ENCODE assay signal across 1 cellular context in the genomic region with DNA sequence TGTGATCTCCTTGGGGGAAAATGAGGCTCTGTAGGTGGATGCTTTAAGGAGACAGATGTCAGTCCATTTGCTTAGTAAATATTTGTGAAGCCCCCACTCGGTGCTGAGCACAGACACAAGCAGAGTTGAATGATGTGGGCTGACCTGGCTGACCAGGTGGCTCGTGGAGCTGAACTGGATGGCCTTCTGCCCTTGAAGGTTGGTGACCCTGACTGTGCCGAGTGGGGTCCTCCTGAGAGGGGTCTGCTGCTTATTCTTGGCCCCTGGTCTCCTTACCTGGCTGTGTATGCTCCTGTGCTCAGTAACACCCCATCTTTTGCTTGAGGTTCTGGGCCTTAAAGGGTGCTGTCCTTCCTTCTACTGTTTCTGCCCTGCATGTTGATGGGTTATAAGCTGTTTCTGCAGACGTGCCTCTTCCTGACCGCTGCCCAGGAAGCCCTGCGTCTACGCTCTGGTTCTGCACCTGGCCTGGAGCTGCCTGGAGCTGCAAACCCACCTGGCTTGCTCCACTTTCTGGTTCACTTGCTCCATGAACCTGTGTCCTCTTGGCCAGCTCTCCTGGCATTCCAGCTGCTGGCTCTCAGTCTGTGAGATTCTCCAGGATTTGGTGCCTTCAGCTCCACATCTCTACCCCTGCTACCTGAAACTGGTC.
TF ChIP-seq lines count a peak whose summit lies in the region.

No MANE protein-coding gene starts in this region.

TF ChIP-seq in H1, 55 proteins besides CTCF, POLR2A, EP300 and RAD21:
- no peak for TF ChIP-seq RNF2 (IDR thresholded peaks at IDR 0.05; ENCODE audit: borderline replicate concordance, low read depth, low read length, missing control alignments, poor library complexity, severe bottlenecking)
- TF ChIP-seq ZNF274 (IDR thresholded peaks at IDR 0.05; ENCODE audit: borderline replicate concordance, extremely low read depth, low read length), result no peak
- TF ChIP-seq, protein P1, sequence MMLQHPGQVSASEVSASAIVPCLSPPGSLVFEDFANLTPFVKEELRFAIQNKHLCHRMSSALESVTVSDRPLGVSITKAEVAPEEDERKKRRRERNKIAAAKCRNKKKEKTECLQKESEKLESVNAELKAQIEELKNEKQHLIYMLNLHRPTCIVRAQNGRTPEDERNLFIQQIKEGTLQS (IDR thresholded peaks at IDR 0.05; ENCODE audit: insufficient read depth, low read depth, low read length), result no peak
- no peak for TF ChIP-seq SP1 (IDR thresholded peaks at IDR 0.05; ENCODE audit: low read depth, low read length)
- TF ChIP-seq JUN (IDR thresholded peaks at IDR 0.05; ENCODE audit: low read depth, low read length), result no peak
- TF ChIP-seq MAFK (IDR thresholded peaks at IDR 0.05; ENCODE audit: low read depth, low read length), result no peak
- no peak for TF ChIP-seq ASH2L (IDR thresholded peaks at IDR 0.05; ENCODE audit: low read length)
- TF ChIP-seq, protein P2, sequence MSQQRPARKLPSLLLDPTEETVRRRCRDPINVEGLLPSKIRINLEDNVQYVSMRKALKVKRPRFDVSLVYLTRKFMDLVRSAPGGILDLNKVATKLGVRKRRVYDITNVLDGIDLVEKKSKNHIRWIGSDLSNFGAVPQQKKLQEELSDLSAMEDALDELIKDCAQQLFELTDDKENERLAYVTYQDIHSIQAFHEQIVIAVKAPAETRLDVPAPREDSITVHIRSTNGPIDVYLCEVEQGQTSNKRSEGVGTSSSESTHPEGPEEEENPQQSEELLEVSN (IDR thresholded peaks at IDR 0.05), result no peak
- TF ChIP-seq KDM4A (IDR thresholded peaks at IDR 0.05; ENCODE audit: low read depth, low read length, severe bottlenecking), result no peak
- no peak for TF ChIP-seq CTBP2 (IDR thresholded peaks at IDR 0.05; ENCODE audit: borderline replicate concordance, insufficient read depth, insufficient read length, low read length)
- TF ChIP-seq SUZ12 (IDR thresholded peaks at IDR 0.05; ENCODE audit: low read length), result no peak
- TF ChIP-seq PHF8 (conservative IDR thresholded peaks at IDR 0.05; ENCODE audit: low read depth, low read length), result no peak
- TF ChIP-seq, protein P3, sequence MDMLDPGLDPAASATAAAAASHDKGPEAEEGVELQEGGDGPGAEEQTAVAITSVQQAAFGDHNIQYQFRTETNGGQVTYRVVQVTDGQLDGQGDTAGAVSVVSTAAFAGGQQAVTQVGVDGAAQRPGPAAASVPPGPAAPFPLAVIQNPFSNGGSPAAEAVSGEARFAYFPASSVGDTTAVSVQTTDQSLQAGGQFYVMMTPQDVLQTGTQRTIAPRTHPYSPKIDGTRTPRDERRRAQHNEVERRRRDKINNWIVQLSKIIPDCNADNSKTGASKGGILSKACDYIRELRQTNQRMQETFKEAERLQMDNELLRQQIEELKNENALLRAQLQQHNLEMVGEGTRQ (IDR thresholded peaks at IDR 0.05; ENCODE audit: low read length), result no peak
- no peak for TF ChIP-seq TCF12 (IDR thresholded peaks at IDR 0.05; ENCODE audit: low read depth, low read length)
- TF ChIP-seq BRCA1 (IDR thresholded peaks at IDR 0.05; ENCODE audit: low read depth, low read length), result no peak
- TF ChIP-seq RBBP5 (IDR thresholded peaks at IDR 0.05; ENCODE audit: borderline replicate concordance, low read depth, low read length), result no peak
- TF ChIP-seq GTF2F1 (IDR thresholded peaks at IDR 0.05; ENCODE audit: borderline replicate concordance, low read depth, low read length), result no peak
- TF ChIP-seq SIRT6 (IDR thresholded peaks at IDR 0.05; ENCODE audit: low read length), result no peak
